16 cellular contexts compared by ENCODE assay signal in the genomic region with DNA sequence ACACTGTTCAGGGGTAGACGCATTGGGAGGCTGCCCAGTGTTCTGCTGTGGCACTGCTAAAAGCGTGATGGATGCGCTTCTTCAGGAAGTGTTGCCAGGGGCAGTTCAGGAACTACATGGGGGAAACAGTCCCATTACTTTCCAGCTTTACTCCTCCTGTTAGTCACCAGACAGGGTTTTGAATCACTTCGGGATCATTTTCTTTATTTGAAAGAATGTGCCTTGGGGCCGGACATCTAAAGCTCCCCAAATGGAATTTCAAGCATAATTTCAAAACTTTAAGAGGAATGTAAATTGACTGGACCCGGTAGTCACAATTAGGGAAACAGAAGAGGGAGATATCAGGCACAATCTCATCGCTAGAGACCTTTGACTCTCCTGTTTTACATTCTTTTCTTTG. TPM values are rescaled to one million over a fixed set of nuclear protein-coding genes. Genes with fewer than 3 reads are reported as not detected.
DNase-seq lines count a peak whose midpoint lies in the region; ATAC-seq and TF ChIP-seq lines count a peak whose summit lies in the region.
"Had no signal": no experiment of that assay in that cellular context is flagged by ENCODE, and none has a peak within 500 bp of the region (broad histone marks: within the 10 kb centered on the region; RNA-seq: fewer than 3 reads in every experiment).

No MANE protein-coding gene starts in this region.

- peak overlapping the region; percentile 55 for H2AFZ ChIP-seq in mammary epithelial cell (ENCODE audit: low read depth, low read length)

- no peaks in the 10 kb centered on the region for H3K79me2 ChIP-seq in mammary epithelial cell (ENCODE audit: insufficient read depth, low read length)

- 11% methylated on average over 7 of the region's 7 CpGs for WGBS in mammary epithelial cell (ENCODE audit: low coverage, missing lambda C conversion rate)
- WGBS in lower leg skin, 2 donors = 56 to 67% methylated on average over 7 of the region's 7 CpGs

- ATAC-seq in GM21447 (IDR thresholded peaks at IDR 0.05; ENCODE audit: unreplicated experiment) = no peak

- no peak overlapping the region for H3K9ac ChIP-seq in mammary epithelial cell (ENCODE audit: insufficient read depth, low read length)

- intact Hi-C loops in mammary epithelial cell (cut with micrococcal nuclease) = no loop called here
- intact Hi-C loops in breast epithelium (cut with DNase I; ENCODE audit: low total_unique reads) = no loop called here
- intact Hi-C loops in lower leg skin (cut with DNase I; ENCODE audit: low total_unique reads) = no loop called here

- CTCF ChIA-PET in mammary epithelial cell (lab: Charles Lee; ENCODE audit: low non-redundant PET) = interaction anchor here (0.6 kb wide), 1 partner anchor 218 kb away, joined by 7 read pairs; no protein-coding TSS in a partner anchor

- DNase-seq in mammary epithelial cell = no peak
- DNase-seq in breast epithelium (ENCODE audit: low spot score in 2 of 2) = no peak
- peak; percentile 48 to 67 for DNase-seq in SJSA1 (ENCODE audit: low read depth in 1 of 2, low spot score in 2 of 2)
- peak; percentile 73 for DNase-seq in fibroblast of peridontal ligament (ENCODE audit: extremely low read depth)
- no peak for DNase-seq in lower leg skin (ENCODE audit: low spot score in 2 of 2)
- no peak for DNase-seq in effector memory CD4-positive, alpha-beta T cell
- no peak for DNase-seq in NCI-H187 (lab: John Stamatoyannopoulos, UW)
- DNase-seq: Calu3, NCI-H1092, NCI-H446 had no signal

- H3K4me2 ChIP-seq in mammary epithelial cell (ENCODE audit: insufficient read depth, low read depth, low read length) = peak overlapping the region; percentile 39

- H3K36me3 ChIP-seq in mammary epithelial cell (ENCODE audit: insufficient read depth, low read length) (no peaks in the 10 kb centered on the region), breast epithelium (no peaks in the 10 kb centered on the region), SJSA1 (no peaks in the 10 kb centered on the region)
- no peaks in the 10 kb centered on the region for H3K36me3 ChIP-seq in effector memory CD4-positive, alpha-beta T cell (ENCODE audit: control insufficient read depth, insufficient read depth, low read length)
- H3K36me3 ChIP-seq: neutrophil had no signal

- dilution Hi-C loops in mammary epithelial cell (cut with HindIII; ENCODE audit: low sequenced_read_pairs) = no loop called here

- H3K4me1 ChIP-seq in mammary epithelial cell (ENCODE audit: insufficient read depth, low read length) (peaks cover 12% of the 10 kb centered on the region), breast epithelium (no peaks in the 10 kb centered on the region), SJSA1 (replicated peaks) (peaks cover 25% of the 10 kb centered on the region)
- no peaks in the 10 kb centered on the region for H3K4me1 ChIP-seq in effector memory CD4-positive, alpha-beta T cell (ENCODE audit: control insufficient read depth, insufficient read depth, low read length, poor library complexity, severe bottlenecking)

- H3K9me3 ChIP-seq in mammary epithelial cell (replicated peaks; ENCODE audit: insufficient read depth, low read length) (no peaks in the 10 kb centered on the region), breast epithelium (no peaks in the 10 kb centered on the region), SJSA1 (replicated peaks) (no peaks in the 10 kb centered on the region)
- no peaks in the 10 kb centered on the region for H3K9me3 ChIP-seq in effector memory CD4-positive, alpha-beta T cell (ENCODE audit: control insufficient read depth, low read length)
- H3K9me3 ChIP-seq: neutrophil had no signal

- BruUV-seq in mammary epithelial cell (replicated peaks; lab: Mats Ljungman, UMichigan) = no TSS peak

- peak overlapping the region; percentile 46 for H3K27ac ChIP-seq in mammary epithelial cell (ENCODE audit: insufficient read depth, low read depth, low read length)
- H3K27ac ChIP-seq in breast epithelium = no peak overlapping the region
- peak overlapping the region; percentile 90 for H3K27ac ChIP-seq in SJSA1
- H3K27ac ChIP-seq in effector memory CD4-positive, alpha-beta T cell (ENCODE audit: insufficient read depth, low read length, poor library complexity, severe bottlenecking) = no peak overlapping the region
- H3K27ac ChIP-seq: 22Rv1, neutrophil had no signal

- no peaks in the 10 kb centered on the region for H3K27me3 ChIP-seq in mammary epithelial cell (ENCODE audit: insufficient read depth, low read length)
- H3K27me3 ChIP-seq in breast epithelium = peaks cover 0 to 4% of the 10 kb centered on the region in 2 donors
- no peaks in the 10 kb centered on the region for H3K27me3 ChIP-seq in SJSA1 (replicated peaks)
- H3K27me3 ChIP-seq in effector memory CD4-positive, alpha-beta T cell (replicated peaks; ENCODE audit: control insufficient read depth, insufficient read depth, low read length, poor library complexity, severe bottlenecking) = no peaks in the 10 kb centered on the region

- H3K4me3 ChIP-seq in mammary epithelial cell (replicated peaks in 1 of 3; ENCODE audit: insufficient read depth in 1 of 3, low read depth in 2 of 3, low read length in 3 of 3) (no peak overlapping the region), breast epithelium (no peak overlapping the region), SJSA1 (no peak overlapping the region), lower leg skin (ENCODE audit: low read depth, poor library complexity, severe bottlenecking) (no peak overlapping the region)
- no peak overlapping the region for H3K4me3 ChIP-seq in effector memory CD4-positive, alpha-beta T cell (ENCODE audit: insufficient read depth, low read depth, low read length, poor library complexity, severe bottlenecking)

- no peak for TF ChIP-seq POLR2A in breast epithelium (IDR thresholded peaks at IDR 0.05)
- TF ChIP-seq POLR2A in lower leg skin (IDR thresholded peaks at IDR 0.05) = no peak

- H4K20me1 ChIP-seq in mammary epithelial cell (ENCODE audit: insufficient read depth, low read length) = no peaks in the 10 kb centered on the region

- in situ Hi-C loops in mammary epithelial cell (cut with MboI; ENCODE audit: low sequenced_read_pairs in 2 of 2) = no loop called here

- TF ChIP-seq CTCF in mammary epithelial cell (conservative IDR thresholded peaks at IDR 0.05 in 1 of 2, IDR thresholded peaks at IDR 0.05 in 1 of 2; ENCODE audit: extremely low read depth in 1 of 2, insufficient read depth in 1 of 2, low read depth in 1 of 2, low read length in 2 of 2) (no peak), breast epithelium (IDR thresholded peaks at IDR 0.05) (no peak), lower leg skin (IDR thresholded peaks at IDR 0.05) (no peak)

RNA-seq across cellular contexts. Expression of gene KRTAP2-1, which starts 1.3 kb away (rescaled TPM):
- total RNA-seq in mammary epithelial cell (not detected), breast epithelium (not detected), lower leg skin (10 to 100 TPM in 1 of 4 donors, 1 to 10 TPM in 1, not detected in 2; 7.0 to 83.9 TPM)
- not detected for polyA plus RNA-seq in mammary epithelial cell
- not detected for polyA minus RNA-seq in mammary epithelial cell
- not detected in 2 replicates for total RNA-seq in SJSA1 (2014; rRNA removed; shearing (Covaris generic))
- total RNA-seq: Calu3, OCI-LY7, skeletal muscle tissue had no signal
- polyA plus RNA-seq: esophagus had no signal

RNA-seq across cellular contexts. Expression of gene KRTAP2-2, which starts 6.6 kb away (rescaled TPM):
- total RNA-seq in mammary epithelial cell (not detected), breast epithelium (not detected), lower leg skin (10 to 100 TPM in 1 of 4 donors, 1 to 10 TPM in 1, not detected in 2; 3.6 to 58.7 TPM)
- polyA plus RNA-seq in mammary epithelial cell = not detected
- polyA minus RNA-seq in mammary epithelial cell = not detected
- not detected in 2 replicates for total RNA-seq in SJSA1 (2014; rRNA removed; shearing (Covaris generic))
- total RNA-seq: Calu3, OCI-LY7, skeletal muscle tissue had no signal
- polyA plus RNA-seq: esophagus had no signal

RNA-seq across cellular contexts. Expression of gene KRTAP1-1, which starts 7.2 kb away (rescaled TPM):
- not detected for total RNA-seq in mammary epithelial cell
- not detected for polyA plus RNA-seq in mammary epithelial cell
- polyA minus RNA-seq in mammary epithelial cell = not detected
- not detected for total RNA-seq in breast epithelium
- total RNA-seq in SJSA1 (2014; rRNA removed; shearing (Covaris generic)) = not detected in 2 replicates
- total RNA-seq in lower leg skin = 100 to 1,000 TPM in 1 of 4 donors, 1 to 10 TPM in 1, under 1 TPM in 1, not detected in 1; 0.32 to 195 (median 5.1) TPM
- total RNA-seq: OCI-LY7, skeletal muscle tissue had no signal

RNA-seq across cellular contexts. Expression of gene KRTAP2-3, which starts 11.5 kb away (rescaled TPM):
- total RNA-seq in mammary epithelial cell (10 to 100 TPM in 1 of 2 donors, 1 to 10 TPM in 1; 4.8 to 27.5 TPM), breast epithelium (not detected), lower leg skin (10 to 100 TPM in 1 of 4 donors, 1 to 10 TPM in 1, not detected in 2; 3.9 to 12.8 TPM)
- 4.5 TPM for polyA plus RNA-seq in mammary epithelial cell
- 1.3 TPM for polyA minus RNA-seq in mammary epithelial cell
- not detected in 2 replicates for total RNA-seq in SJSA1 (2014; rRNA removed; shearing (Covaris generic))
- total RNA-seq: OCI-LY7, skeletal muscle tissue had no signal

RNA-seq across cellular contexts. Expression of gene KRTAP1-3, which starts 13.8 kb away (rescaled TPM):
- not detected for total RNA-seq in mammary epithelial cell
- not detected for polyA plus RNA-seq in mammary epithelial cell
- not detected for polyA minus RNA-seq in mammary epithelial cell
- total RNA-seq in breast epithelium = not detected
- total RNA-seq in SJSA1 (2014; rRNA removed; shearing (Covaris generic)) = not detected in 2 replicates
- total RNA-seq in lower leg skin = 100 to 1,000 TPM in 1 of 4 donors, 1 to 10 TPM in 1, not detected in 2; 1.6 to 107 TPM
- total RNA-seq: Calu3, OCI-LY7, skeletal muscle tissue had no signal
- polyA plus RNA-seq: esophagus had no signal

Comparison
In these comparisons a context has a peak if more than half of its experiments do, and no peak if none do; other contexts are left out.
1. H3K27ac ChIP-seq: peak in mammary epithelial cell (single experiment) and SJSA1 (single experiment); none in breast epithelium (0 of 2) and effector memory CD4-positive, alpha-beta T cell (single experiment).
2. DNase-seq: peak in SJSA1 (2 of 2) and fibroblast of peridontal ligament (single experiment); none in mammary epithelial cell (single experiment), breast epithelium (0 of 2), lower leg skin (0 of 2), effector memory CD4-positive, alpha-beta T cell (0 of 3) and NCI-H187 (0 of 2).